In the genomic region with DNA sequence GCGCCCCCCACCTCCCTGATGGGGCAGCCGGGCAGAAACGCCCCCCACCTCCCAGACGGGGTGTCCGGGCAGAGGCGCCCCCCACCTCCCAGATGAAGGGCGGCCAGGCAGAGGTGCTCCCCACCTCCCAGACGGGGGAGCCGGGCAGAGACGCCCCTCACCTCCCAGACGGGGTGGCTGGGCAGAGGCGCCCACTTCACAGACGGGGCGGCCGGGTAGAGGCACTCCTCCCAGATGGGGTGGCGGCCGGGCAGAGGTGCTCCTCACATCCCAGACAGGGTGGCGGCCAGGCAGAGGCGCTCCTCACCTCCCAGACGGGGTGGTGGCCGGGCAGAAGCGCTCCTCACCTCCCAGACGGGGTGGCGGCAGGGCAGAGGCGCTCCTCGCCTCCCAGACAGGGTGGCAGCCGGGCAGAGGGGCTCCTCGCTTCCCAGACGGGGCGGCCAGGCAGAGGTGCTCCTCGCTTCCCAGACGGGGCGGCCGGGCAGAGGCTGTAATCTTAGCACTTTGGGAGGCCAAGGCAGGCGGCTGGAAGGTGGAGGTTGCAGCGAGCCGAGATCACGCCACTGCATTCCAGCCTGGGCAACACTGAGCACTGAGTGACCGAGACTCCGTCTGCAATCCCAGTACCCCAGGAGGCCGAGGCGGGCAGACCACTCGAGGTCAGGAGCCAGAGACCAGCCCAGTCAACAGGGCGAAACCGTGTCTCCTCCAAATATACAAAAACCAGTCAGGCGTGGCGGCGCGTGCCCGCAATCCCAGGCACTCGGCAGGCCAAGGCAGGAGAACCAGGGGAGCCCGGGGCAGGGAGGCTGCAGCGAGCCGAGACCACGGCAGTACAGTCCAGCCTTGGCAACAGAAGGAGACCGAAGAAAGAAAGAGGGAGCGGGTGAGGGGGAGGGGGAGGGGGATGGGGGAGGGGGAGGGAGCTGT, we compare ENCODE assay signal across 24 cellular contexts. TPM values are rescaled to one million over a fixed set of nuclear protein-coding genes. Genes with fewer than 3 reads are reported as not detected.
DNase-seq lines count a peak whose midpoint lies in the region; ATAC-seq, FAIRE-seq and TF ChIP-seq lines count a peak whose summit lies in the region.
"Had no signal": no experiment of that assay in that cellular context is flagged by ENCODE, and none has a peak within 500 bp of the region (broad histone marks: within the 10 kb centered on the region; RNA-seq: fewer than 3 reads in every experiment).

No MANE protein-coding gene starts in this region.

- H2BK120ac ChIP-seq in neuronal stem cell (ENCODE audit: low read depth, low read length) = no peak overlapping the region

- no peak for TF ChIP-seq RAD21 in K562 (CRISPR knock-in tag; conservative IDR thresholded peaks at IDR 0.05 in 1 of 2, IDR thresholded peaks at IDR 0.05 in 1 of 2)

- no peak overlapping the region for H4K8ac ChIP-seq in neuronal stem cell (ENCODE audit: low read depth, low read length)

- no peaks in the 10 kb centered on the region for H3K36me3 ChIP-seq in K562 (ENCODE audit: control insufficient read depth, insufficient read depth, low read length)
- no peaks in the 10 kb centered on the region for H3K36me3 ChIP-seq in neuronal stem cell (replicated peaks in 1 of 2; ENCODE audit: control insufficient read depth in 2 of 2, insufficient read depth in 2 of 2, low read length in 2 of 2)

- CTCF ChIA-PET in K562 (lab: Yijun Ruan, JAX; ENCODE audit: low intra/inter-chr PET ratio) = no interaction called here

- H3K27ac ChIP-seq in K562 (ENCODE audit: extremely low read depth, low read depth, low read length) = no peak overlapping the region
- no peak overlapping the region for H3K27ac ChIP-seq in neuronal stem cell (replicated peaks; ENCODE audit: low read length)
- H3K27ac ChIP-seq: C4-2B, HL-60 had no signal

- H4K91ac ChIP-seq in neuronal stem cell (ENCODE audit: low read depth, low read length, poor library complexity) = no peak overlapping the region

- H3K4me3 ChIP-seq in K562 (no peak overlapping the region), neuronal stem cell (ENCODE audit: low read length in 2 of 2) (peak overlapping the region in 1 of 2 donors; percentile 64)

- no peaks in the 10 kb centered on the region for H3K9me1 ChIP-seq in K562 (ENCODE audit: control insufficient read depth, insufficient read depth, low read length)

- no peaks in the 10 kb centered on the region for H3K9me3 ChIP-seq in K562 (replicated peaks; ENCODE audit: control insufficient read depth, insufficient read depth, low read depth, low read length)
- peaks cover 0 to 2% of the 10 kb centered on the region in 2 donors for H3K9me3 ChIP-seq in neuronal stem cell (replicated peaks in 1 of 2; ENCODE audit: control insufficient read depth in 2 of 2, insufficient read depth in 1 of 2, low read depth in 1 of 2, low read length in 2 of 2)

- H3K27me3 ChIP-seq in K562 (ENCODE audit: control insufficient read depth in 2 of 2, insufficient read depth in 2 of 2, low read length in 2 of 2) (no peaks in the 10 kb centered on the region), neuronal stem cell (ENCODE audit: control insufficient read depth in 3 of 3, insufficient read depth in 3 of 3, low read depth in 1 of 3, low read length in 3 of 3) (no peaks in the 10 kb centered on the region)

- no peaks in the 10 kb centered on the region for H3K9me3 Mint-ChIP-seq in stimulated activated naive CD8-positive, alpha-beta T cell treated with anti-CD3 and anti-CD28 coated beads, Interleukin-15, amount 100 ng/mL, for 72 hours

- H3K9ac ChIP-seq in K562 (ENCODE audit: insufficient read depth in 1 of 2, low read depth in 2 of 2, low read length in 2 of 2) (no peak overlapping the region; a peak in 1 of 4 replicates), neuronal stem cell (ENCODE audit: low read depth, low read length, poor library complexity) (no peak overlapping the region)

- WGBS in K562 (ENCODE audit: insufficient coverage, low coverage, missing lambda C conversion rate) = 75% methylated on average over 26 of the region's 57 CpGs
- WGBS in neuronal stem cell (ENCODE audit: extremely low coverage in 2 of 2, insufficient read length in 2 of 2, insufficient replicate concordance in 1 of 2), 2 donors = no CpG with 5 or more reads among the region's 57 CpGs

- no peak overlapping the region for H2BK5ac ChIP-seq in neuronal stem cell (ENCODE audit: low read length)

- H3K79me1 ChIP-seq in neuronal stem cell (ENCODE audit: low read depth, low read length) = no peaks in the 10 kb centered on the region

- FAIRE-seq in K562 (lab: Jason Lieb, UNC) = no peak
- FAIRE-seq: A204.1 had no signal

- no peak overlapping the region for H2BK15ac ChIP-seq in neuronal stem cell (ENCODE audit: low read length)

- H3K4me1 ChIP-seq in K562 (replicated peaks in 1 of 2; ENCODE audit: control insufficient read depth in 2 of 2, insufficient read depth in 2 of 2, low read length in 2 of 2) = peaks cover 0 to 26% of the 10 kb centered on the region in 2 experiments; a peak in 3 of 5 replicates
- peaks cover 0 to under 1% of the 10 kb centered on the region in 2 donors for H3K4me1 ChIP-seq in neuronal stem cell (ENCODE audit: control insufficient read depth in 2 of 2, insufficient read depth in 1 of 2, low read depth in 1 of 2, low read length in 2 of 2)

- H2AFZ ChIP-seq in K562 (ENCODE audit: low read depth, low read length) (no peak overlapping the region), neuronal stem cell (ENCODE audit: low read length) (no peak overlapping the region)

- H3K4me3 Mint-ChIP-seq in stimulated activated naive CD8-positive, alpha-beta T cell treated with anti-CD3 and anti-CD28 coated beads, Interleukin-15, amount 100 ng/mL, for 72 hours = no peak overlapping the region
- H3K4me3 Mint-ChIP-seq: CD4-positive, alpha-beta memory T cell; HFFc6 had no signal

- peak overlapping the region; percentile 22 for H2BK12ac ChIP-seq in neuronal stem cell (ENCODE audit: low read length)

- ATAC-seq in stimulated activated naive CD8-positive, alpha-beta T cell treated with anti-CD3 and anti-CD28 coated beads, Interleukin-15, amount 100 ng/mL, for 72 hours = peak; percentile 56
- no peak for ATAC-seq in stimulated activated naive CD8-positive, alpha-beta T cell treated with anti-CD3 and anti-CD28 coated beads, Interleukin-15, Interleukin-2, amounts not matched to agents 100 U/mL and 50 U/mL, for 24 hours
- ATAC-seq in K562 (no peak), GM18498 (IDR thresholded peaks at IDR 0.05; ENCODE audit: unreplicated experiment) (no peak)
- ATAC-seq: HCT116 had no signal

- H3K14ac ChIP-seq in neuronal stem cell (ENCODE audit: low read length) = no peak overlapping the region

- no peak for TF ChIP-seq POLR2A in K562 (conservative IDR thresholded peaks at IDR 0.05)

- no peak overlapping the region for H3K4ac ChIP-seq in neuronal stem cell (ENCODE audit: low read length)

- no peak overlapping the region for H3K27ac Mint-ChIP-seq in stimulated activated naive CD8-positive, alpha-beta T cell treated with anti-CD3 and anti-CD28 coated beads, Interleukin-15, amount 100 ng/mL, for 72 hours
- H3K27ac Mint-ChIP-seq: HFFc6 had no signal

- peaks cover 7% of the 10 kb centered on the region for H3K4me1 Mint-ChIP-seq in stimulated activated naive CD8-positive, alpha-beta T cell treated with anti-CD3 and anti-CD28 coated beads, Interleukin-15, amount 100 ng/mL, for 72 hours

- POLR2A ChIA-PET in K562 (lab: Yijun Ruan, JAX) = interaction anchor here (0.6 to 6.7 kb wide), 2 partner anchors 13 to 118 kb away, joined by 4 to 102 read pairs; partner anchors contain the start of genes RNU4-1 and RNU4-2

- in situ Hi-C loops in K562 (cut with MboI) = no loop called here

- intact Hi-C loops in K562 (cut with micrococcal nuclease) = no loop called here

- TF ChIP-seq CTCF in K562 (IDR thresholded peaks at IDR 0.05 in 2 of 3, conservative IDR thresholded peaks at IDR 0.05 in 1 of 3; ENCODE audit: insufficient read depth in 2 of 3, low read depth in 1 of 3, low read length in 3 of 3) = no peak

- no peaks in the 10 kb centered on the region for H3K79me2 ChIP-seq in K562 (ENCODE audit: control insufficient read depth, insufficient read depth, low read length)

- no peak overlapping the region for H3K4me2 ChIP-seq in K562 (ENCODE audit: insufficient read depth, low read length)
- no peak overlapping the region for H3K4me2 ChIP-seq in neuronal stem cell (ENCODE audit: insufficient read depth, low read length, poor library complexity, severe bottlenecking)

- H3K18ac ChIP-seq in neuronal stem cell (ENCODE audit: low read length) = peak overlapping the region; percentile 38

- H3K23ac ChIP-seq in neuronal stem cell (ENCODE audit: low read depth, low read length, poor library complexity) = no peak overlapping the region

- H2AK5ac ChIP-seq in neuronal stem cell (ENCODE audit: low read depth, low read length) = no peak overlapping the region

- H4K20me1 ChIP-seq in K562 (replicated peaks; ENCODE audit: control insufficient read depth, insufficient read depth, low read length) = no peaks in the 10 kb centered on the region

- TF ChIP-seq EP300 in K562 (IDR thresholded peaks at IDR 0.05; ENCODE audit: low read length) = no peak

- DNase-seq in stimulated activated naive CD8-positive, alpha-beta T cell treated with anti-CD3 and anti-CD28 coated beads, Interleukin-15, amount 100 ng/mL, for 72 hours = no peak
- no peak for DNase-seq in stimulated activated naive CD8-positive, alpha-beta T cell treated with anti-CD3 and anti-CD28 coated beads, Interleukin-15, Interleukin-2, amounts not matched to agents 100 U/mL and 50 U/mL, for 24 hours
- DNase-seq in K562 (ENCODE audit: extremely low read depth in 1 of 4, low spot score in 3 of 4) (no peak), neuronal stem cell (ENCODE audit: low spot score) (no peak), iPS-NIHi11 (ENCODE audit: low spot score) (no peak), NCI-H2081 (lab: John Stamatoyannopoulos, UW) (no peak)
- DNase-seq: AML-193; Calu3; CD4-positive, alpha-beta memory T cell; DMS79; GDM1; GOT3; H7; HFFc6; IMR-90; KG1 had no signal

- H3K27me3 Mint-ChIP-seq in stimulated activated naive CD8-positive, alpha-beta T cell treated with anti-CD3 and anti-CD28 coated beads, Interleukin-15, amount 100 ng/mL, for 72 hours = no peaks in the 10 kb centered on the region
- H3K27me3 Mint-ChIP-seq: CD4-positive, alpha-beta memory T cell had no signal

- BruUV-seq in K562 (replicated peaks; lab: Mats Ljungman, UMichigan) = no TSS peak

RNA-seq across cellular contexts. Expression of gene PXN, which starts 12.9 kb away (rescaled TPM):
- 70.6 and 142 TPM in 2 replicates for total RNA-seq in K562 (2011; cell fraction: chromatin; rRNA removed; ENCODE audit: low replicate concordance)
- total RNA-seq in K562 (2011; cell fraction: nucleolus; rRNA removed) = 45.5 and 48.2 TPM in 2 replicates
- 51.8 and 52.7 TPM in 2 replicates for total RNA-seq in K562 (2011; cell fraction: nucleoplasm; rRNA removed)
- 18.6 and 22.7 TPM in 2 replicates for total RNA-seq in K562 (2014; rRNA removed)
- total RNA-seq in K562 (2014; rRNA removed; fragmentation: Illumina TruSeq; extraction: Trizol) = 13.1 and 16.4 TPM in 2 replicates
- 13.5 and 14.2 TPM in 2 replicates for total RNA-seq in K562 (2015; rRNA removed; fragmentation: Illumina TruSeq; extraction: Trizol)
- 66.6 and 74.1 TPM in 2 replicates for total RNA-seq in K562 (2021)
- 28.6 and 44.1 TPM in 2 replicates for polyA plus RNA-seq in K562 (2011; rRNA removed)
- 31.5 and 36.7 TPM in 2 replicates for polyA plus RNA-seq in K562 (2011; cell fraction: cytosol; rRNA removed)
- polyA plus RNA-seq in K562 (2011; cell fraction: nucleus; rRNA removed) = 43.4 and 76.1 TPM in 2 replicates
- 59.0 and 70.2 TPM in 2 replicates for polyA plus RNA-seq in K562 (2012)
- polyA plus RNA-seq in K562 (2014; fragmentation: Illumina TruSeq; extraction: Trizol) = 64.7 and 71.8 TPM in 2 replicates
- 1 to 10 TPM; 4.0 to 4.8 TPM for polyA plus RNA-seq in K562 (2014; fragmentation: Nextera tagmentation; extraction: Ambion mirVana)
- polyA plus RNA-seq in K562 (2014; rRNA removed) = 40.7 and 42.2 TPM in 2 replicates
- polyA minus RNA-seq in K562 (2011; rRNA and poly(A)+ RNA removed) = 19.9 and 22.3 TPM in 2 replicates
- polyA minus RNA-seq in K562 (2011; cell fraction: cytosol; rRNA and poly(A)+ RNA removed) = 16.7 and 38.8 TPM in 2 replicates
- 12.4 and 19.8 TPM in 2 replicates for polyA minus RNA-seq in K562 (2011; cell fraction: nucleus; rRNA and poly(A)+ RNA removed)
- 29.0 TPM for polyA plus RNA-seq in neuronal stem cell (2013, experiment 1 of 2)
- 29.6 TPM for polyA plus RNA-seq in neuronal stem cell (2013, experiment 2 of 2)

RNA-seq across cellular contexts. Expression of gene RNU4-2, which starts 13.3 kb away (rescaled TPM):
- under 0.01 TPM in 2 replicates for total RNA-seq in K562 (2011; cell fraction: chromatin; rRNA removed; ENCODE audit: low replicate concordance)
- total RNA-seq in K562 (2011; cell fraction: nucleolus; rRNA removed) = under 0.01 TPM in 2 replicates
- under 0.01 TPM in 2 replicates for total RNA-seq in K562 (2011; cell fraction: nucleoplasm; rRNA removed)
- under 0.01 TPM in 2 replicates for total RNA-seq in K562 (2014; rRNA removed)
- total RNA-seq in K562 (2014; rRNA removed; fragmentation: Illumina TruSeq; extraction: Trizol) = 25,223 and 25,496 TPM in 2 replicates
- 12,048 and 12,298 TPM in 2 replicates for total RNA-seq in K562 (2015; rRNA removed; fragmentation: Illumina TruSeq; extraction: Trizol)
- total RNA-seq in K562 (2021) = 3,537 and 4,682 TPM in 2 replicates
- polyA plus RNA-seq in K562 (2011; rRNA removed) = under 0.01 TPM in 1 of 2 replicates, not detected in the other
- under 0.01 TPM in 2 replicates for polyA plus RNA-seq in K562 (2011; cell fraction: cytosol; rRNA removed)
- under 0.01 TPM in 2 replicates for polyA plus RNA-seq in K562 (2011; cell fraction: nucleus; rRNA removed)
- polyA plus RNA-seq in K562 (2012) = 413 TPM in 1 of 2 replicates, not detected in the other
- not detected in 2 replicates for polyA plus RNA-seq in K562 (2014; fragmentation: Illumina TruSeq; extraction: Trizol)
- not detected for polyA plus RNA-seq in K562 (2014; fragmentation: Nextera tagmentation; extraction: Ambion mirVana)
- polyA plus RNA-seq in K562 (2014; rRNA removed) = not detected in 2 replicates
- 22,641 and 27,760 TPM in 2 replicates for polyA minus RNA-seq in K562 (2011; rRNA and poly(A)+ RNA removed)
- 52,716 and 68,347 TPM in 2 replicates for polyA minus RNA-seq in K562 (2011; cell fraction: cytosol; rRNA and poly(A)+ RNA removed)
- under 0.01 TPM in 2 replicates for polyA minus RNA-seq in K562 (2011; cell fraction: nucleus; rRNA and poly(A)+ RNA removed)
- polyA plus RNA-seq in neuronal stem cell (2013, experiment 1 of 2) = not detected
- not detected for polyA plus RNA-seq in neuronal stem cell (2013, experiment 2 of 2)
- total RNA-seq: HT1080 had no signal
- polyA plus RNA-seq: BJ; CD4-positive, alpha-beta memory T cell; IMR-90 had no signal

RNA-seq across cellular contexts. Expression of gene RNU4-1, which starts 14.6 kb away (rescaled TPM):
- total RNA-seq in K562 (2011; cell fraction: chromatin; rRNA removed; ENCODE audit: low replicate concordance) = under 0.01 TPM in 2 replicates
- under 0.01 TPM in 2 replicates for total RNA-seq in K562 (2011; cell fraction: nucleolus; rRNA removed)
- total RNA-seq in K562 (2011; cell fraction: nucleoplasm; rRNA removed) = under 0.01 TPM in 2 replicates
- total RNA-seq in K562 (2014; rRNA removed) (under 0.01 TPM in 2 replicates), K562 (2014; rRNA removed; fragmentation: Illumina TruSeq; extraction: Trizol) (19,719 and 20,874 TPM in 2 replicates), K562 (2015; rRNA removed; fragmentation: Illumina TruSeq; extraction: Trizol) (10,612 and 10,827 TPM in 2 replicates), K562 (2021) (3,001 and 3,563 TPM in 2 replicates)
- polyA plus RNA-seq in K562 (2011; rRNA removed) (under 0.01 TPM in 2 replicates), K562 (2014; fragmentation: Illumina TruSeq; extraction: Trizol) (not detected in 2 replicates), K562 (2014; fragmentation: Nextera tagmentation; extraction: Ambion mirVana) (not detected), K562 (2014; rRNA removed) (not detected in 2 replicates)
- under 0.01 TPM in 1 of 2 replicates, not detected in the other for polyA plus RNA-seq in K562 (2011; cell fraction: cytosol; rRNA removed)
- under 0.01 TPM in 2 replicates for polyA plus RNA-seq in K562 (2011; cell fraction: nucleus; rRNA removed)
- polyA plus RNA-seq in K562 (2012) = 195 TPM in 1 of 2 replicates, not detected in the other
- 15,789 and 16,657 TPM in 2 replicates for polyA minus RNA-seq in K562 (2011; rRNA and poly(A)+ RNA removed)
- 57,407 and 78,930 TPM in 2 replicates for polyA minus RNA-seq in K562 (2011; cell fraction: cytosol; rRNA and poly(A)+ RNA removed)
- under 0.01 TPM in 2 replicates for polyA minus RNA-seq in K562 (2011; cell fraction: nucleus; rRNA and poly(A)+ RNA removed)
- not detected for polyA plus RNA-seq in neuronal stem cell (2013, experiment 1 of 2)
- not detected for polyA plus RNA-seq in neuronal stem cell (2013, experiment 2 of 2)
- total RNA-seq: HT1080 had no signal
- polyA plus RNA-seq: BJ; CD4-positive, alpha-beta memory T cell; IMR-90 had no signal

RNA-seq across cellular contexts. Expression of gene SIRT4, which starts 23.7 kb away (rescaled TPM):
- 2.8 and 3.7 TPM in 2 replicates for total RNA-seq in K562 (2011; cell fraction: chromatin; rRNA removed; ENCODE audit: low replicate concordance)
- 2.5 and 2.6 TPM in 2 replicates for total RNA-seq in K562 (2011; cell fraction: nucleolus; rRNA removed)
- total RNA-seq in K562 (2011; cell fraction: nucleoplasm; rRNA removed) = 2.8 and 3.2 TPM in 2 replicates
- total RNA-seq in K562 (2014; rRNA removed) = 0.86 and 3.1 TPM in 2 replicates
- 2.3 TPM in 2 replicates for total RNA-seq in K562 (2014; rRNA removed; fragmentation: Illumina TruSeq; extraction: Trizol)
- 1.5 and 1.6 TPM in 2 replicates for total RNA-seq in K562 (2015; rRNA removed; fragmentation: Illumina TruSeq; extraction: Trizol)
- total RNA-seq in K562 (2021) = 2.5 and 3.1 TPM in 2 replicates
- 2.4 and 3.2 TPM in 2 replicates for polyA plus RNA-seq in K562 (2011; rRNA removed)
- 2.5 TPM in 2 replicates for polyA plus RNA-seq in K562 (2011; cell fraction: cytosol; rRNA removed)
- polyA plus RNA-seq in K562 (2011; cell fraction: nucleus; rRNA removed) = 1.2 and 1.5 TPM in 2 replicates
- polyA plus RNA-seq in K562 (2012) = 2.4 and 3.6 TPM in 2 replicates
- 2.7 and 2.8 TPM in 2 replicates for polyA plus RNA-seq in K562 (2014; fragmentation: Illumina TruSeq; extraction: Trizol)
- polyA plus RNA-seq in K562 (2014; fragmentation: Nextera tagmentation; extraction: Ambion mirVana) = 1 to 10 TPM; 5.1 to 5.2 TPM
- 1.8 and 3.2 TPM in 2 replicates for polyA plus RNA-seq in K562 (2014; rRNA removed)
- polyA minus RNA-seq in K562 (2011; rRNA and poly(A)+ RNA removed) = 1.9 and 2.5 TPM in 2 replicates
- 1.4 TPM in 1 of 2 replicates, not detected in the other for polyA minus RNA-seq in K562 (2011; cell fraction: cytosol; rRNA and poly(A)+ RNA removed)
- 0.54 and 2.2 TPM in 2 replicates for polyA minus RNA-seq in K562 (2011; cell fraction: nucleus; rRNA and poly(A)+ RNA removed)
- 4.2 TPM for polyA plus RNA-seq in neuronal stem cell (2013, experiment 1 of 2)
- 4.0 TPM for polyA plus RNA-seq in neuronal stem cell (2013, experiment 2 of 2)

RNA-seq across cellular contexts. Expression of gene PLA2G1B, which starts 49.2 kb away (rescaled TPM):
- total RNA-seq in K562 (2011; cell fraction: chromatin; rRNA removed; ENCODE audit: low replicate concordance) = not detected in 2 replicates
- not detected in 2 replicates for total RNA-seq in K562 (2011; cell fraction: nucleolus; rRNA removed)
- not detected in 2 replicates for total RNA-seq in K562 (2011; cell fraction: nucleoplasm; rRNA removed)
- total RNA-seq in K562 (2014; rRNA removed) (not detected in 2 replicates), K562 (2014; rRNA removed; fragmentation: Illumina TruSeq; extraction: Trizol) (not detected in 2 replicates), K562 (2015; rRNA removed; fragmentation: Illumina TruSeq; extraction: Trizol) (not detected in 2 replicates), K562 (2021) (1.4 and 1.8 TPM in 2 replicates)
- polyA plus RNA-seq in K562 (2011; rRNA removed) (not detected in 2 replicates), K562 (2014; fragmentation: Illumina TruSeq; extraction: Trizol) (not detected in 2 replicates), K562 (2014; fragmentation: Nextera tagmentation; extraction: Ambion mirVana) (not detected), K562 (2014; rRNA removed) (not detected in 2 replicates)
- polyA plus RNA-seq in K562 (2011; cell fraction: cytosol; rRNA removed) = not detected in 2 replicates
- not detected in 2 replicates for polyA plus RNA-seq in K562 (2011; cell fraction: nucleus; rRNA removed)
- polyA plus RNA-seq in K562 (2012) = not detected in 2 replicates
- polyA minus RNA-seq in K562 (2011; rRNA and poly(A)+ RNA removed) = not detected in 2 replicates
- polyA minus RNA-seq in K562 (2011; cell fraction: cytosol; rRNA and poly(A)+ RNA removed) = not detected in 2 replicates
- not detected in 2 replicates for polyA minus RNA-seq in K562 (2011; cell fraction: nucleus; rRNA and poly(A)+ RNA removed)
- 0.22 TPM for polyA plus RNA-seq in neuronal stem cell (2013, experiment 1 of 2)
- 0.19 TPM for polyA plus RNA-seq in neuronal stem cell (2013, experiment 2 of 2)
- total RNA-seq: Calu3; CD4-positive, alpha-beta memory T cell; Daoy; H7; HFFc6; HT1080; IMR-90 had no signal
- polyA plus RNA-seq: BJ, IMR-90 had no signal
